Comparison of ENCODE assay signal across 8 cellular contexts in genomic region chr16:28879261-28879840, GRCh38. TPM values are rescaled to one million over a fixed set of nuclear protein-coding genes. Genes with fewer than 3 reads are reported as not detected.
DNase-seq lines count a peak whose midpoint lies in the region; ATAC-seq, FAIRE-seq and TF ChIP-seq lines count a peak whose summit lies in the region.

No MANE protein-coding gene starts in this region.

- TF ChIP-seq CTCF in GM12878 (IDR thresholded peaks at IDR 0.05 in 2 of 3, conservative IDR thresholded peaks at IDR 0.05 in 1 of 3; ENCODE audit: control insufficient read depth in 2 of 3, extremely low read depth in 1 of 3, insufficient read depth in 1 of 3, low read depth in 3 of 3, low read length in 3 of 3) (no peak), lower leg skin (IDR thresholded peaks at IDR 0.05) (no peak), type B pancreatic cell (conservative IDR thresholded peaks at IDR 0.05) (no peak)

- H3K36me3 Mint-ChIP-seq in type B pancreatic cell = no peaks in the 10 kb centered on the region

- no peaks in the 10 kb centered on the region for H3K9me3 Mint-ChIP-seq in type B pancreatic cell

- intact Hi-C loops in Right ventricle myocardium inferior (cut with DNase I) = loop anchor here (1.0 kb wide), 1 partner anchor 66 kb away; no protein-coding TSS in a partner anchor
- intact Hi-C loops in cardiac septum (cut with DNase I) = no loop called here
- intact Hi-C loops in GM12878 (cut with micrococcal nuclease; ENCODE audit: unreplicated experiment) = loop anchor here (2.0 to 5.0 kb wide), 2 partner anchors 33 to 53 kb away; partner anchors contain the start of genes CD19 and TUFM
- intact Hi-C loops in lower leg skin (cut with DNase I; ENCODE audit: low total_unique reads) = loop anchor here (5.0 kb wide), 1 partner anchor 68 kb away; no protein-coding TSS in a partner anchor

- FAIRE-seq in GM12878 (lab: Jason Lieb, UNC) = no peak

- peak overlapping the region; percentile 67 for H3K27ac Mint-ChIP-seq in type B pancreatic cell

- 1% methylated on average over 27 of the region's 27 CpGs for WGBS in GM12878 (ENCODE audit: insufficient coverage, insufficient replicate concordance, low lambda C conversion rate, missing lambda C conversion rate)
- 2 to 10% methylated on average over 6 to 24 of the region's 27 CpGs for WGBS in lower leg skin, 2 donors

- H3K4me2 ChIP-seq in GM12878 (ENCODE audit: control insufficient read depth, insufficient read depth) = peak overlapping the region; percentile 98

- SMC1A ChIA-PET in GM12878 (lab: Charles Lee; ENCODE audit: uncharacterized antibody, unreplicated experiment) = interaction anchor here (0.7 to 2.3 kb wide), 6 partner anchors 10 to 65 kb away, joined by 3 to 26 read pairs (median 5); no protein-coding TSS in a partner anchor

- no peak for TF ChIP-seq EP300 in GM12878 (IDR thresholded peaks at IDR 0.05; ENCODE audit: borderline replicate concordance in 1 of 2, control insufficient read depth in 1 of 2, low read depth in 2 of 2, low read length in 2 of 2)

- H3K4me3 ChIP-seq in GM12878 (peak overlapping the region; percentile 95), lower leg skin (ENCODE audit: low read depth, poor library complexity, severe bottlenecking) (peak overlapping the region; percentile 38)

- CTCF ChIA-PET in GM12878 (lab: Yijun Ruan, JAX) = interaction anchor here (0.6 to 2.4 kb wide), 8 partner anchors 12 to 1070 kb away, joined by 3 to 14 read pairs (median 6); partner anchors contain the start of genes CD19 and SH2B1

- no peaks in the 10 kb centered on the region for H3K79me2 ChIP-seq in GM12878 (ENCODE audit: control insufficient read depth, insufficient read depth, low read length)

- in situ Hi-C loops in GM12878 (cut with MboI) = no loop called here

- RAD21 ChIA-PET in GM12878 (lab: Charles Lee; ENCODE audit: unreplicated experiment) = interaction anchor here (1.1 to 2.7 kb wide), 5 partner anchors 33 to 65 kb away, joined by 3 to 13 read pairs (median 5); partner anchors contain the start of genes CD19 and TUFM

- no peak for TF ChIP-seq RAD21 in GM12878 (IDR thresholded peaks at IDR 0.05; ENCODE audit: insufficient read depth, low read depth, low read length)

- peak overlapping the region; percentile 85 for H2AFZ ChIP-seq in GM12878 (ENCODE audit: control insufficient read depth, low read depth, low read length)

- no peak for TF ChIP-seq POLR2A in GM12878 (IDR thresholded peaks at IDR 0.05; ENCODE audit: low read depth, low read length)
- TF ChIP-seq POLR2A in lower leg skin (IDR thresholded peaks at IDR 0.05) = no peak

- peak overlapping the region; percentile 20; the same call in 1 of the 2 replicates for H3K27ac ChIP-seq in GM12878 (ENCODE audit: control insufficient read depth, insufficient read depth)

- peak overlapping the region; percentile 90 for H3K4me3 Mint-ChIP-seq in type B pancreatic cell

- peak; percentile 32 for ATAC-seq in Right ventricle myocardium inferior
- peak; percentile 23 for ATAC-seq in HG03442 (IDR thresholded peaks at IDR 0.05; ENCODE audit: unreplicated experiment)
- peak; percentile 63 for ATAC-seq in GM12878
- no peak for ATAC-seq in HG03139 (IDR thresholded peaks at IDR 0.05; ENCODE audit: unreplicated experiment)
- no peak for ATAC-seq in GM18870 (IDR thresholded peaks at IDR 0.05; ENCODE audit: unreplicated experiment)

- no peaks in the 10 kb centered on the region for H3K9me3 ChIP-seq in GM12878 (replicated peaks; ENCODE audit: control insufficient read depth, insufficient read depth, low read length)

- no peaks in the 10 kb centered on the region for H3K27me3 ChIP-seq in GM12878 (replicated peaks in 1 of 2; ENCODE audit: control insufficient read depth in 2 of 2, insufficient read depth in 2 of 2, low read length in 1 of 2)

- peak overlapping the region; percentile 77 for H3K9ac ChIP-seq in GM12878 (ENCODE audit: control insufficient read depth, insufficient read depth, low read length)

- DNase-seq in Right ventricle myocardium inferior (ENCODE audit: missing footprints) = peak; percentile 70
- no peak for DNase-seq in cardiac septum (ENCODE audit: low spot score)
- DNase-seq in GM12878 (ENCODE audit: low read depth, low spot score) = no peak
- no peak for DNase-seq in lower leg skin (ENCODE audit: low spot score in 2 of 2)
- no peak for DNase-seq in type B pancreatic cell (ENCODE audit: extremely low spot score, unreplicated experiment)

- 0 out of 4 replicates have a peak, but pooled peaks cover 0 to under 1% of the 10 kb centered on the region in 2 experiments for H3K36me3 ChIP-seq in GM12878 (ENCODE audit: control insufficient read depth in 2 of 2, insufficient read depth in 2 of 2, low read length in 1 of 2)

- peaks cover 13% of the 10 kb centered on the region for H3K4me1 ChIP-seq in GM12878 (ENCODE audit: control insufficient read depth, insufficient read depth, low read length)

- peaks cover 23% of the 10 kb centered on the region for H3K4me1 Mint-ChIP-seq in type B pancreatic cell (ENCODE audit: unreplicated experiment)

- no peaks in the 10 kb centered on the region for H4K20me1 ChIP-seq in GM12878 (ENCODE audit: control insufficient read depth, insufficient read depth)

- POLR2A ChIA-PET in GM12878 (lab: Charles Lee) = interaction anchor here (0.5 to 1.8 kb wide), 10 partner anchors 10 to 66 kb away, joined by 3 to 8 read pairs (median 4); partner anchors contain the start of genes CD19 and TUFM

- TSS peak; percentile 87 for BruUV-seq in GM12878 (replicated peaks; lab: Mats Ljungman, UMichigan)

- H3K27me3 Mint-ChIP-seq in type B pancreatic cell = peaks cover 8% of the 10 kb centered on the region

RNA-seq across cellular contexts. Expression of gene ATP2A1, which starts 1.1 kb away (rescaled TPM):
- total RNA-seq in Right ventricle myocardium inferior (0.11 TPM), cardiac septum (0.54 TPM), GM12878 (2014; rRNA removed) (0.28 and 0.38 TPM in 2 replicates), GM12878 (2014; rRNA removed; fragmentation: Illumina TruSeq; extraction: Trizol) (0.28 and 1.6 TPM in 2 replicates), GM12878 (2021) (0.96 and 1.1 TPM in 2 replicates), lower leg skin (under 1 TPM; 0.07 to 0.46 (median 0.21) TPM), type B pancreatic cell (ENCODE audit: low replicate concordance) (1.5 and 4.4 TPM in 2 replicates)
- 1.7 and 4.7 TPM in 2 replicates for total RNA-seq in GM12878 (2013; cell fraction: nucleolus; rRNA removed)
- polyA plus RNA-seq in GM12878 (2011; ENCODE audit: low read depth) = 0.81 TPM
- polyA plus RNA-seq in GM12878 (2011; rRNA removed) (0.35 and 0.62 TPM in 2 replicates), GM12878 (2014; fragmentation: Illumina TruSeq; extraction: Trizol) (0.54 and 1.8 TPM in 2 replicates), GM12878 (2014; fragmentation: Nextera tagmentation; extraction: Ambion mirVana) (under 1 TPM; 0.13 to 0.37 TPM), GM12878 (2014; rRNA removed) (0.77 and 1.3 TPM in 2 replicates), GM12878 (2016; fragmentation: Nextera tagmentation; extraction: Ambion mirVana) (1 to 10 TPM; 1.5 to 1.7 TPM)
- 0.77 and 0.79 TPM in 2 replicates for polyA plus RNA-seq in GM12878 (2011; cell fraction: cytosol; rRNA removed)
- polyA plus RNA-seq in GM12878 (2011; cell fraction: nucleus; rRNA removed) = 7.5 and 32.6 TPM in 2 replicates
- polyA plus RNA-seq in GM12878 (2012) = 1.8 and 2.3 TPM in 2 replicates
- polyA minus RNA-seq in GM12878 (2011; rRNA and poly(A)+ RNA removed) = 0.29 and 0.88 TPM in 2 replicates
- 1.5 TPM in 1 of 2 replicates, not detected in the other for polyA minus RNA-seq in GM12878 (2011; cell fraction: cytosol; rRNA and poly(A)+ RNA removed)
- polyA minus RNA-seq in GM12878 (2011; cell fraction: nucleus; rRNA and poly(A)+ RNA removed) = 0.97 and 1.2 TPM in 2 replicates

RNA-seq across cellular contexts. Expression of gene SH2B1, which starts 15.7 kb away (rescaled TPM):
- total RNA-seq in Right ventricle myocardium inferior (41.3 TPM), cardiac septum (46.3 TPM), GM12878 (2014; rRNA removed) (18.4 and 18.5 TPM in 2 replicates), GM12878 (2014; rRNA removed; fragmentation: Illumina TruSeq; extraction: Trizol) (9.8 and 10.6 TPM in 2 replicates), GM12878 (2021) (34.9 and 42.1 TPM in 2 replicates), lower leg skin (10 to 100 TPM; 21.7 to 40.0 (median 30.6) TPM), type B pancreatic cell (ENCODE audit: low replicate concordance) (62.3 and 75.1 TPM in 2 replicates)
- 35.6 and 42.0 TPM in 2 replicates for total RNA-seq in GM12878 (2013; cell fraction: nucleolus; rRNA removed)
- polyA plus RNA-seq in GM12878 (2011; ENCODE audit: low read depth) = 20.4 TPM
- polyA plus RNA-seq in GM12878 (2011; rRNA removed) (6.7 and 17.8 TPM in 2 replicates), GM12878 (2014; fragmentation: Illumina TruSeq; extraction: Trizol) (9.9 and 16.6 TPM in 2 replicates), GM12878 (2014; fragmentation: Nextera tagmentation; extraction: Ambion mirVana) (under 1 TPM; 0.18 to 0.46 TPM), GM12878 (2014; rRNA removed) (34.9 and 44.3 TPM in 2 replicates), GM12878 (2016; fragmentation: Nextera tagmentation; extraction: Ambion mirVana) (1 to 10 TPM; 6.0 to 6.8 TPM)
- 18.5 and 24.5 TPM in 2 replicates for polyA plus RNA-seq in GM12878 (2011; cell fraction: cytosol; rRNA removed)
- 252 and 297 TPM in 2 replicates for polyA plus RNA-seq in GM12878 (2011; cell fraction: nucleus; rRNA removed)
- 23.9 and 37.6 TPM in 2 replicates for polyA plus RNA-seq in GM12878 (2012)
- 2.6 and 11.2 TPM in 2 replicates for polyA minus RNA-seq in GM12878 (2011; rRNA and poly(A)+ RNA removed)
- polyA minus RNA-seq in GM12878 (2011; cell fraction: cytosol; rRNA and poly(A)+ RNA removed) = 6.8 and 8.7 TPM in 2 replicates
- 19.3 and 28.2 TPM in 2 replicates for polyA minus RNA-seq in GM12878 (2011; cell fraction: nucleus; rRNA and poly(A)+ RNA removed)

RNA-seq across cellular contexts. Expression of gene TUFM, which starts 33.2 kb away (rescaled TPM):
- 252 TPM for total RNA-seq in Right ventricle myocardium inferior
- 184 TPM for total RNA-seq in cardiac septum
- total RNA-seq in GM12878 (2013; cell fraction: nucleolus; rRNA removed) = 37.3 and 53.1 TPM in 2 replicates
- total RNA-seq in GM12878 (2014; rRNA removed) = 245 and 274 TPM in 2 replicates
- total RNA-seq in GM12878 (2014; rRNA removed; fragmentation: Illumina TruSeq; extraction: Trizol) = 145 and 161 TPM in 2 replicates
- total RNA-seq in GM12878 (2021) = 258 and 260 TPM in 2 replicates
- polyA plus RNA-seq in GM12878 (2011; ENCODE audit: low read depth) = 101 TPM
- polyA plus RNA-seq in GM12878 (2011; rRNA removed) = 68.9 and 117 TPM in 2 replicates
- 134 and 152 TPM in 2 replicates for polyA plus RNA-seq in GM12878 (2011; cell fraction: cytosol; rRNA removed)
- 285 and 312 TPM in 2 replicates for polyA plus RNA-seq in GM12878 (2011; cell fraction: nucleus; rRNA removed)
- 141 and 149 TPM in 2 replicates for polyA plus RNA-seq in GM12878 (2012)
- 92.2 and 172 TPM in 2 replicates for polyA plus RNA-seq in GM12878 (2014; fragmentation: Illumina TruSeq; extraction: Trizol)
- polyA plus RNA-seq in GM12878 (2014; fragmentation: Nextera tagmentation; extraction: Ambion mirVana) = 100 to 1,000 TPM in 1 of 2 experiments, 10 to 100 TPM in 1; 23.4 to 101 TPM
- 191 and 231 TPM in 2 replicates for polyA plus RNA-seq in GM12878 (2014; rRNA removed)
- polyA plus RNA-seq in GM12878 (2016; fragmentation: Nextera tagmentation; extraction: Ambion mirVana) = 100 to 1,000 TPM; 336 to 354 TPM
- polyA minus RNA-seq in GM12878 (2011; rRNA and poly(A)+ RNA removed) = 44.5 and 58.9 TPM in 2 replicates
- polyA minus RNA-seq in GM12878 (2011; cell fraction: cytosol; rRNA and poly(A)+ RNA removed) = 42.5 and 43.7 TPM in 2 replicates
- polyA minus RNA-seq in GM12878 (2011; cell fraction: nucleus; rRNA and poly(A)+ RNA removed) = 27.7 and 43.2 TPM in 2 replicates
- 100 to 1,000 TPM; 103 to 121 (median 110) TPM for total RNA-seq in lower leg skin
- total RNA-seq in type B pancreatic cell (ENCODE audit: low replicate concordance) = 177 and 182 TPM in 2 replicates

RNA-seq across cellular contexts. Expression of gene RABEP2, which starts 45.7 kb away (rescaled TPM):
- total RNA-seq in Right ventricle myocardium inferior (22.3 TPM), cardiac septum (14.3 TPM), GM12878 (2014; rRNA removed) (31.1 and 32.8 TPM in 2 replicates), GM12878 (2014; rRNA removed; fragmentation: Illumina TruSeq; extraction: Trizol) (8.6 and 9.4 TPM in 2 replicates), GM12878 (2021) (25.1 and 29.3 TPM in 2 replicates), lower leg skin (100 to 1,000 TPM in 2 of 4 donors, 10 to 100 TPM in 2; 80.7 to 124 (median 94.9) TPM), type B pancreatic cell (ENCODE audit: low replicate concordance) (23.3 and 44.4 TPM in 2 replicates)
- 57.4 and 73.1 TPM in 2 replicates for total RNA-seq in GM12878 (2013; cell fraction: nucleolus; rRNA removed)
- polyA plus RNA-seq in GM12878 (2011; ENCODE audit: low read depth) = 5.5 TPM
- polyA plus RNA-seq in GM12878 (2011; rRNA removed) (5.0 and 10.5 TPM in 2 replicates), GM12878 (2014; fragmentation: Illumina TruSeq; extraction: Trizol) (0.22 and 3.1 TPM in 2 replicates), GM12878 (2014; fragmentation: Nextera tagmentation; extraction: Ambion mirVana) (under 1 TPM; 0.47 to 0.69 TPM), GM12878 (2014; rRNA removed) (32.0 and 32.1 TPM in 2 replicates), GM12878 (2016; fragmentation: Nextera tagmentation; extraction: Ambion mirVana) (10 to 100 TPM; 26.8 to 33.2 TPM)
- 13.6 and 23.3 TPM in 2 replicates for polyA plus RNA-seq in GM12878 (2011; cell fraction: cytosol; rRNA removed)
- polyA plus RNA-seq in GM12878 (2011; cell fraction: nucleus; rRNA removed) = 30.9 and 53.5 TPM in 2 replicates
- 24.6 and 33.2 TPM in 2 replicates for polyA plus RNA-seq in GM12878 (2012)
- polyA minus RNA-seq in GM12878 (2011; rRNA and poly(A)+ RNA removed) = 5.3 and 12.3 TPM in 2 replicates
- polyA minus RNA-seq in GM12878 (2011; cell fraction: cytosol; rRNA and poly(A)+ RNA removed) = 4.8 and 6.7 TPM in 2 replicates
- polyA minus RNA-seq in GM12878 (2011; cell fraction: nucleus; rRNA and poly(A)+ RNA removed) = 5.8 and 19.0 TPM in 2 replicates

RNA-seq across cellular contexts. Expression of gene CD19, which starts 52.4 kb away (rescaled TPM):
- total RNA-seq in Right ventricle myocardium inferior = not detected
- total RNA-seq in cardiac septum = not detected
- total RNA-seq in GM12878 (2013; cell fraction: nucleolus; rRNA removed) = 137 and 156 TPM in 2 replicates
- 93.0 and 99.7 TPM in 2 replicates for total RNA-seq in GM12878 (2014; rRNA removed)
- total RNA-seq in GM12878 (2014; rRNA removed; fragmentation: Illumina TruSeq; extraction: Trizol) = 41.5 and 45.1 TPM in 2 replicates
- 86.1 and 91.6 TPM in 2 replicates for total RNA-seq in GM12878 (2021)
- polyA plus RNA-seq in GM12878 (2011; ENCODE audit: low read depth) = 24.1 TPM
- 32.1 and 53.9 TPM in 2 replicates for polyA plus RNA-seq in GM12878 (2011; rRNA removed)
- polyA plus RNA-seq in GM12878 (2011; cell fraction: cytosol; rRNA removed) = 62.7 and 74.0 TPM in 2 replicates
- polyA plus RNA-seq in GM12878 (2011; cell fraction: nucleus; rRNA removed) = 333 and 375 TPM in 2 replicates
- polyA plus RNA-seq in GM12878 (2012) = 71.8 and 78.8 TPM in 2 replicates
- polyA plus RNA-seq in GM12878 (2014; fragmentation: Illumina TruSeq; extraction: Trizol) = 38.0 and 62.8 TPM in 2 replicates
- 1 to 10 TPM; 1.2 to 7.0 TPM for polyA plus RNA-seq in GM12878 (2014; fragmentation: Nextera tagmentation; extraction: Ambion mirVana)
- 125 and 129 TPM in 2 replicates for polyA plus RNA-seq in GM12878 (2014; rRNA removed)
- polyA plus RNA-seq in GM12878 (2016; fragmentation: Nextera tagmentation; extraction: Ambion mirVana) = 100 to 1,000 TPM in 1 of 2 experiments, 10 to 100 TPM in 1; 98.1 to 114 TPM
- 22.8 and 49.7 TPM in 2 replicates for polyA minus RNA-seq in GM12878 (2011; rRNA and poly(A)+ RNA removed)
- 17.9 and 18.0 TPM in 2 replicates for polyA minus RNA-seq in GM12878 (2011; cell fraction: cytosol; rRNA and poly(A)+ RNA removed)
- polyA minus RNA-seq in GM12878 (2011; cell fraction: nucleus; rRNA and poly(A)+ RNA removed) = 38.1 and 48.0 TPM in 2 replicates
- 1 to 10 TPM in 1 of 4 donors, under 1 TPM in 1, not detected in 2; 0.26 to 1.1 TPM for total RNA-seq in lower leg skin
- not detected in 2 replicates for total RNA-seq in type B pancreatic cell (ENCODE audit: low replicate concordance)

Comparison
In these comparisons a context has a peak if more than half of its experiments do, and no peak if none do; other contexts are left out.
1. ATAC-seq: peak in Right ventricle myocardium inferior (single experiment), HG03442 (single experiment) and GM12878 (single experiment); none in HG03139 (single experiment) and GM18870 (single experiment).